Comparison of ENCODE assay signal across 1 cellular context in genomic region chr9:121750259-121750714, GRCh38.
TF ChIP-seq lines count a peak whose summit lies in the region.

No MANE protein-coding gene starts in this region.

TF ChIP-seq in HepG2, 621 proteins besides CTCF, POLR2A, EP300 and RAD21 (continued from another document and continues in another):
- TF ChIP-seq ZUFSP (CRISPR knock-in tag; IDR thresholded peaks at IDR 0.05; ENCODE audit: borderline replicate concordance) (no peak), ZNF256 (CRISPR knock-in tag; conservative IDR thresholded peaks at IDR 0.05) (no peak), ZNF251 (CRISPR knock-in tag; IDR thresholded peaks at IDR 0.05) (no peak), ESRRA (CRISPR knock-in tag; IDR thresholded peaks at IDR 0.05; ENCODE audit: low read depth) (no peak), PITX1 (CRISPR knock-in tag; IDR thresholded peaks at IDR 0.05) (no peak; the same call in 1 of the 2 replicates), STAT5B (CRISPR knock-in tag; IDR thresholded peaks at IDR 0.05) (no peak), ZNF777 (CRISPR knock-in tag; IDR thresholded peaks at IDR 0.05) (no peak), MAFF (IDR thresholded peaks at IDR 0.05; ENCODE audit: low read depth, low read length) (no peak), ZNF263 (CRISPR knock-in tag; IDR thresholded peaks at IDR 0.05) (no peak), ZKSCAN8 (CRISPR knock-in tag; IDR thresholded peaks at IDR 0.05; ENCODE audit: borderline replicate concordance) (no peak), ZNF557 (CRISPR knock-in tag; IDR thresholded peaks at IDR 0.05) (no peak), HIVEP1 (CRISPR knock-in tag; IDR thresholded peaks at IDR 0.05) (0 out of 2 replicates have a peak, but pooled peaks have one; percentile 6), XRCC5 (optimal IDR thresholded peaks at IDR 0.05; ENCODE audit: low read length) (peak; percentile 40), NFYC (CRISPR knock-in tag; IDR thresholded peaks at IDR 0.05) (no peak), TFDP2 (CRISPR knock-in tag; IDR thresholded peaks at IDR 0.05) (no peak), PPARG (CRISPR knock-in tag; conservative IDR thresholded peaks at IDR 0.05) (no peak), MTA1 (CRISPR knock-in tag; IDR thresholded peaks at IDR 0.05; ENCODE audit: borderline replicate concordance) (no peak; the same call in 1 of the 2 replicates), MBD4 (IDR thresholded peaks at IDR 0.05; ENCODE audit: borderline replicate concordance, low read length) (no peak), JDP2 (CRISPR knock-in tag; IDR thresholded peaks at IDR 0.05; ENCODE audit: borderline replicate concordance) (no peak), ZNF878 (CRISPR knock-in tag; IDR thresholded peaks at IDR 0.05) (peak; percentile 74; the same call in 1 of the 2 replicates), ATAD3A (CRISPR knock-in tag; IDR thresholded peaks at IDR 0.05) (no peak), SP1 (IDR thresholded peaks at IDR 0.05) (no peak), SP1 (CRISPR knock-in tag; IDR thresholded peaks at IDR 0.05) (no peak), ZNF746 (CRISPR knock-in tag; IDR thresholded peaks at IDR 0.05) (no peak), RFX1 (IDR thresholded peaks at IDR 0.05) (no peak), GLI4 (CRISPR knock-in tag; IDR thresholded peaks at IDR 0.05; ENCODE audit: borderline replicate concordance) (no peak), POLR2AphosphoS5 (IDR thresholded peaks at IDR 0.05; ENCODE audit: low read depth, low read length) (no peak), ZFP41 (CRISPR knock-in tag; IDR thresholded peaks at IDR 0.05; ENCODE audit: borderline replicate concordance) (no peak), TEF (CRISPR knock-in tag; IDR thresholded peaks at IDR 0.05) (no peak), DMTF1 (CRISPR knock-in tag; IDR thresholded peaks at IDR 0.05) (no peak), PRPF4 (IDR thresholded peaks at IDR 0.05; ENCODE audit: low read depth, low read length, poor library complexity, severe bottlenecking) (no peak), KAT8 (CRISPR knock-in tag; IDR thresholded peaks at IDR 0.05) (no peak; the same call in 1 of the 2 replicates), ATF1 (CRISPR knock-in tag; IDR thresholded peaks at IDR 0.05) (no peak), ATF7 (IDR thresholded peaks at IDR 0.05) (no peak), ATF7 (CRISPR knock-in tag; IDR thresholded peaks at IDR 0.05) (no peak), CENPT (CRISPR knock-in tag; IDR thresholded peaks at IDR 0.05; ENCODE audit: low read depth) (no peak), ZNF562 (CRISPR knock-in tag; IDR thresholded peaks at IDR 0.05; ENCODE audit: borderline replicate concordance) (no peak), FOXA1 (IDR thresholded peaks at IDR 0.05) (no peak), FOXA1 (CRISPR knock-in tag; IDR thresholded peaks at IDR 0.05) (peak; percentile 57), ZNF431 (CRISPR knock-in tag; IDR thresholded peaks at IDR 0.05; ENCODE audit: borderline replicate concordance, low read depth) (no peak), ZNF232 (CRISPR knock-in tag; IDR thresholded peaks at IDR 0.05; ENCODE audit: borderline replicate concordance) (0 out of 2 replicates have a peak, but pooled peaks have one; percentile 4), SNRNP70 (IDR thresholded peaks at IDR 0.05; ENCODE audit: low read depth, low read length) (no peak), SIX4 (CRISPR knock-in tag; IDR thresholded peaks at IDR 0.05) (no peak), CAMTA2 (CRISPR knock-in tag; IDR thresholded peaks at IDR 0.05; ENCODE audit: borderline replicate concordance) (no peak), ZNF768 (CRISPR knock-in tag; IDR thresholded peaks at IDR 0.05) (peak; percentile 32; the same call in 1 of the 2 replicates), HNRNPL (IDR thresholded peaks at IDR 0.05; ENCODE audit: low read depth, low read length) (no peak), ZNF33B (CRISPR knock-in tag; IDR thresholded peaks at IDR 0.05) (no peak), FOXK2 (IDR thresholded peaks at IDR 0.05) (no peak), NFIC (IDR thresholded peaks at IDR 0.05; ENCODE audit: low read length) (no peak), NPAS2 (CRISPR knock-in tag; IDR thresholded peaks at IDR 0.05; ENCODE audit: borderline replicate concordance) (no peak), ZNF367 (CRISPR knock-in tag; IDR thresholded peaks at IDR 0.05; ENCODE audit: borderline replicate concordance) (no peak), FIP1L1 (IDR thresholded peaks at IDR 0.05; ENCODE audit: borderline replicate concordance, insufficient read depth, low read depth, low read length) (no peak), PHB2 (IDR thresholded peaks at IDR 0.05; ENCODE audit: partially characterized antibody) (no peak), RXRB (CRISPR knock-in tag; IDR thresholded peaks at IDR 0.05; ENCODE audit: borderline replicate concordance) (peak; percentile 3; the same call in 1 of the 2 replicates), HNRNPH1 (optimal IDR thresholded peaks at IDR 0.05; ENCODE audit: low read depth, low read length) (no peak), ZNF761 (CRISPR knock-in tag; conservative IDR thresholded peaks at IDR 0.05) (no peak), TERF1 (CRISPR knock-in tag; IDR thresholded peaks at IDR 0.05) (no peak), GATAD1 (CRISPR knock-in tag; IDR thresholded peaks at IDR 0.05) (peak; percentile 23; the same call in 1 of the 2 replicates), ZNF7 (CRISPR knock-in tag; IDR thresholded peaks at IDR 0.05) (0 out of 2 replicates have a peak, but pooled peaks have one; percentile 7), THRA (CRISPR knock-in tag; IDR thresholded peaks at IDR 0.05; ENCODE audit: borderline replicate concordance) (no peak), ZSCAN12 (CRISPR knock-in tag; IDR thresholded peaks at IDR 0.05) (no peak), CBX2 (IDR thresholded peaks at IDR 0.05; ENCODE audit: low read depth, low read length) (no peak), CBX2 (CRISPR knock-in tag; IDR thresholded peaks at IDR 0.05; ENCODE audit: low read depth) (no peak), KDM2A (CRISPR knock-in tag; IDR thresholded peaks at IDR 0.05; ENCODE audit: borderline replicate concordance, low read depth) (0 out of 2 replicates have a peak, but pooled peaks have one; percentile 22)
- TF ChIP-seq, protein P1, sequence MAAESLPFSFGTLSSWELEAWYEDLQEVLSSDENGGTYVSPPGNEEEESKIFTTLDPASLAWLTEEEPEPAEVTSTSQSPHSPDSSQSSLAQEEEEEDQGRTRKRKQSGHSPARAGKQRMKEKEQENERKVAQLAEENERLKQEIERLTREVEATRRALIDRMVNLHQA (CRISPR knock-in tag; IDR thresholded peaks at IDR 0.05) = no peak
- TF ChIP-seq, protein P2, sequence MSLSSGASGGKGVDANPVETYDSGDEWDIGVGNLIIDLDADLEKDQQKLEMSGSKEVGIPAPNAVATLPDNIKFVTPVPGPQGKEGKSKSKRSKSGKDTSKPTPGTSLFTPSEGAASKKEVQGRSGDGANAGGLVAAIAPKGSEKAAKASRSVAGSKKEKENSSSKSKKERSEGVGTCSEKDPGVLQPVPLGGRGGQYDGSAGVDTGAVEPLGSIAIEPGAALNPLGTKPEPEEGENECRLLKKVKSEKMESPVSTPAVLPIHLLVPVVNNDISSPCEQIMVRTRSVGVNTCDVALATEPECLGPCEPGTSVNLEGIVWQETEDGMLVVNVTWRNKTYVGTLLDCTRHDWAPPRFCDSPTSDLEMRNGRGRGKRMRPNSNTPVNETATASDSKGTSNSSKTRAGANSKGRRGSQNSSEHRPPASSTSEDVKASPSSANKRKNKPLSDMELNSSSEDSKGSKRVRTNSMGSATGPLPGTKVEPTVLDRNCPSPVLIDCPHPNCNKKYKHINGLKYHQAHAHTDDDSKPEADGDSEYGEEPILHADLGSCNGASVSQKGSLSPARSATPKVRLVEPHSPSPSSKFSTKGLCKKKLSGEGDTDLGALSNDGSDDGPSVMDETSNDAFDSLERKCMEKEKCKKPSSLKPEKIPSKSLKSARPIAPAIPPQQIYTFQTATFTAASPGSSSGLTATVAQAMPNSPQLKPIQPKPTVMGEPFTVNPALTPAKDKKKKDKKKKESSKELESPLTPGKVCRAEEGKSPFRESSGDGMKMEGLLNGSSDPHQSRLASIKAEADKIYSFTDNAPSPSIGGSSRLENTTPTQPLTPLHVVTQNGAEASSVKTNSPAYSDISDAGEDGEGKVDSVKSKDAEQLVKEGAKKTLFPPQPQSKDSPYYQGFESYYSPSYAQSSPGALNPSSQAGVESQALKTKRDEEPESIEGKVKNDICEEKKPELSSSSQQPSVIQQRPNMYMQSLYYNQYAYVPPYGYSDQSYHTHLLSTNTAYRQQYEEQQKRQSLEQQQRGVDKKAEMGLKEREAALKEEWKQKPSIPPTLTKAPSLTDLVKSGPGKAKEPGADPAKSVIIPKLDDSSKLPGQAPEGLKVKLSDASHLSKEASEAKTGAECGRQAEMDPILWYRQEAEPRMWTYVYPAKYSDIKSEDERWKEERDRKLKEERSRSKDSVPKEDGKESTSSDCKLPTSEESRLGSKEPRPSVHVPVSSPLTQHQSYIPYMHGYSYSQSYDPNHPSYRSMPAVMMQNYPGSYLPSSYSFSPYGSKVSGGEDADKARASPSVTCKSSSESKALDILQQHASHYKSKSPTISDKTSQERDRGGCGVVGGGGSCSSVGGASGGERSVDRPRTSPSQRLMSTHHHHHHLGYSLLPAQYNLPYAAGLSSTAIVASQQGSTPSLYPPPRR (CRISPR knock-in tag; IDR thresholded peaks at IDR 0.05; ENCODE audit: borderline replicate concordance) = no peak
- TF ChIP-seq, protein P3, sequence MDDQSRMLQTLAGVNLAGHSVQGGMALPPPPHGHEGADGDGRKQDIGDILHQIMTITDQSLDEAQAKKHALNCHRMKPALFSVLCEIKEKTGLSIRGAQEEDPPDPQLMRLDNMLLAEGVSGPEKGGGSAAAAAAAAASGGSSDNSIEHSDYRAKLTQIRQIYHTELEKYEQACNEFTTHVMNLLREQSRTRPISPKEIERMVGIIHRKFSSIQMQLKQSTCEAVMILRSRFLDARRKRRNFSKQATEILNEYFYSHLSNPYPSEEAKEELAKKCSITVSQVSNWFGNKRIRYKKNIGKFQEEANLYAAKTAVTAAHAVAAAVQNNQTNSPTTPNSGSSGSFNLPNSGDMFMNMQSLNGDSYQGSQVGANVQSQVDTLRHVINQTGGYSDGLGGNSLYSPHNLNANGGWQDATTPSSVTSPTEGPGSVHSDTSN (CRISPR knock-in tag; IDR thresholded peaks at IDR 0.05; ENCODE audit: borderline replicate concordance) = no peak
